Comparison of ENCODE assay signal across 35 cellular contexts in the genomic region with DNA sequence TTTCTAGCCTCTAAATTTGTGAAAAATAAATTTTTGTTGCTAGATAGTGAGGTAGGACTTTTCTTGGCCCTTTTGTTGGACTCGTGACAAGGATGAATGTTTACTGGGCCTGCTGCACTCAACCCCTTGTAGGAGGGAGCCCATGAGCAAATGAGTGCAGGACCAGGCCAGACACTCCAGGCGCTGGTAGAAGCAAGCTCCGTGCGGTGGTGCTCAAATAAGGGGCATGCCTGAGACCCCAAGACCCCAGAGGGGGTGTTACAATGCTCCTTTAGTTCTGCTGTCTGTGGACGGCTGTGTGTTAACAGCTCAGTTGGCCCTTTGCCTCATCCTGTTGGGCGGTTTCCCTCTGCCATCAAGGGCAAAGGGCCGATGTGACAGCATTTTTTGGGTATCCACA.
A peak's percentile ranks its signal among the peaks of the same experiment; 100 is the strongest.
DNase-seq lines count a peak whose midpoint lies in the region; ATAC-seq, FAIRE-seq and TF ChIP-seq lines count a peak whose summit lies in the region.
"Had no signal": no experiment of that assay in that cellular context is flagged by ENCODE, and none has a peak within 500 bp of the region (broad histone marks: within the 10 kb centered on the region; RNA-seq: fewer than 3 reads in every experiment).

No MANE protein-coding gene starts in this region.

- no peaks in the 10 kb centered on the region for H4K20me1 ChIP-seq in H1 (replicated peaks in 1 of 2; ENCODE audit: control insufficient read depth in 1 of 2, insufficient read depth in 2 of 2, low read length in 2 of 2)
- H4K20me1 ChIP-seq: BLaER1; BLaER1 treated with 17β-estradiol and CSF1 and Interleukin-3, amounts not matched to agents 10 nM and 100 nM had no signal

- H3K4me2 ChIP-seq in H1 (ENCODE audit: insufficient read depth in 1 of 2, low read depth in 2 of 2, low read length in 2 of 2): no peak overlapping the region
- H3K4me2 ChIP-seq: A549; BLaER1; BLaER1 treated with 17β-estradiol and CSF1 and Interleukin-3, amounts not matched to agents 10 nM and 100 nM had no signal

- CTCF ChIA-PET in H1 (lab: Charles Lee; ENCODE audit: partially characterized antibody): no interaction called here

- H3K79me1 ChIP-seq in H1 (ENCODE audit: low read depth, low read length): no peaks in the 10 kb centered on the region

- peak overlapping the region; percentile 3; the same call in 1 of the 2 replicates for H4K8ac ChIP-seq in H1 (ENCODE audit: extremely low read depth, insufficient read depth, low read length)

- no peaks in the 10 kb centered on the region for H3K27me3 Mint-ChIP-seq in chondrocyte (ENCODE audit: low read depth)
- H3K27me3 Mint-ChIP-seq: B cell; CD4-positive, alpha-beta memory T cell; CD4-positive, alpha-beta T cell; CD4-positive, CD25-positive, alpha-beta regulatory T cell had no signal

- no peak for TF ChIP-seq EP300 in H1 (IDR thresholded peaks at IDR 0.05; ENCODE audit: borderline replicate concordance in 1 of 2, low read depth in 2 of 2, low read length in 2 of 2)
- no peak for TF ChIP-seq EP300 in transverse colon (IDR thresholded peaks at IDR 0.05; ENCODE audit: low read depth)

- no peaks in the 10 kb centered on the region for H3K23me2 ChIP-seq in H1 (ENCODE audit: low read depth, low read length)

- no peak overlapping the region for H2BK20ac ChIP-seq in H1 (ENCODE audit: low read length)

- no peak overlapping the region for H3K4me3 ChIP-seq in H1 (ENCODE audit: extremely low read depth in 1 of 4, insufficient read depth in 2 of 4, low read depth in 3 of 4, low read length in 4 of 4)
- no peak overlapping the region for H3K4me3 ChIP-seq in aorta (ENCODE audit: low read length in 2 of 2)
- H3K4me3 ChIP-seq in transverse colon: no peak overlapping the region
- H3K4me3 ChIP-seq: A549; BLaER1; BLaER1 treated with 17β-estradiol and CSF1 and Interleukin-3, amounts not matched to agents 10 nM and 100 nM had no signal

- H3K4me3 Mint-ChIP-seq in chondrocyte (ENCODE audit: unreplicated experiment): no peak overlapping the region
- H3K4me3 Mint-ChIP-seq: B cell; CD14-positive monocyte; CD4-positive, alpha-beta memory T cell; CD4-positive, alpha-beta T cell; CD4-positive, CD25-positive, alpha-beta regulatory T cell; CD8-positive, alpha-beta memory T cell; CD8-positive, alpha-beta T cell had no signal

- no peak overlapping the region for H2BK12ac ChIP-seq in H1 (ENCODE audit: low read depth, low read length)

- H3K4me1 Mint-ChIP-seq in chondrocyte (ENCODE audit: low read depth): no peaks in the 10 kb centered on the region
- H3K4me1 Mint-ChIP-seq: B cell; CD14-positive monocyte; CD4-positive, alpha-beta memory T cell; CD4-positive, CD25-positive, alpha-beta regulatory T cell; CD8-positive, alpha-beta memory T cell had no signal

- H3K18ac ChIP-seq in H1 (ENCODE audit: extremely low read depth, low read length): no peak overlapping the region

- no peak for TF ChIP-seq POLR2A in H1 (IDR thresholded peaks at IDR 0.05; ENCODE audit: control extremely low read depth in 1 of 2, low read depth in 2 of 2, low read length in 2 of 2)
- TF ChIP-seq POLR2A in transverse colon (IDR thresholded peaks at IDR 0.05): no peak

- intact Hi-C loops in aorta (cut with DNase I): no loop called here
- intact Hi-C loops in transverse colon (cut with DNase I; ENCODE audit: low total_unique reads): no loop called here

- H3K23ac ChIP-seq in H1 (ENCODE audit: insufficient read length): no peak overlapping the region

- no peak for FAIRE-seq in H1 (lab: Jason Lieb, UNC)
- FAIRE-seq: A204.1, A549, D721Med had no signal

- H2AK5ac ChIP-seq in H1 (ENCODE audit: low read depth, low read length): no peak overlapping the region

- WGBS in H1 (ENCODE audit: extremely low coverage in 1 of 2, insufficient coverage in 1 of 2, insufficient read length in 1 of 2, insufficient replicate concordance in 2 of 2, low coverage in 1 of 2, low lambda C conversion rate in 2 of 2, missing lambda C conversion rate in 1 of 2), 2 experiments: 90% methylated on average over 6 of the region's 7 CpGs; no CpG with 5 or more reads in 1 of the 2 experiments
- 84% methylated on average over 7 of the region's 7 CpGs for WGBS in aorta, 2 donors
- 67 to 90% methylated on average over 1 to 7 of the region's 7 CpGs for WGBS in transverse colon (ENCODE audit: low coverage in 1 of 2), 2 donors

- H3K36me3 ChIP-seq in H1 (ENCODE audit: control insufficient read depth in 2 of 4, insufficient read depth in 4 of 4, low read length in 3 of 4) (no peaks in the 10 kb centered on the region), aorta (ENCODE audit: control insufficient read depth in 1 of 2, insufficient read depth in 2 of 2, low read length in 1 of 2) (no peaks in the 10 kb centered on the region), transverse colon (no peaks in the 10 kb centered on the region)
- H3K36me3 ChIP-seq: BE2C; BLaER1; BLaER1 treated with 17β-estradiol and CSF1 and Interleukin-3, amounts not matched to agents 10 nM and 100 nM had no signal

- no peak for TF ChIP-seq RAD21 in H1 (IDR thresholded peaks at IDR 0.05 in 1 of 2, conservative IDR thresholded peaks at IDR 0.05 in 1 of 2; ENCODE audit: low read depth in 2 of 2, low read length in 2 of 2)

- H4K5ac ChIP-seq in H1 (ENCODE audit: insufficient read length, low read depth, low read length): no peak overlapping the region

- in situ Hi-C loops in transverse colon (cut with MboI; ENCODE audit: low pct_ligation_motif_present in 1 of 4, low pct_unique_long_range_greater_than_20kb in 1 of 4, low sequenced_read_pairs in 3 of 4): no loop called here
- in situ Hi-C loops in KBM-7 (cut with MboI; ENCODE audit: low pct_unique_long_range_greater_than_20kb, low sequenced_read_pairs): no loop called here

- no peak overlapping the region for H3K14ac ChIP-seq in H1 (ENCODE audit: insufficient read length)

- H2AFZ ChIP-seq in H1 (ENCODE audit: low read length): no peak overlapping the region

- no peak overlapping the region for H2BK120ac ChIP-seq in H1 (replicated peaks; ENCODE audit: low read depth, low read length)

- no peaks in the 10 kb centered on the region for H3K36me3 Mint-ChIP-seq in chondrocyte (ENCODE audit: low read depth)
- H3K36me3 Mint-ChIP-seq: CD14-positive monocyte; CD4-positive, alpha-beta memory T cell; CD4-positive, CD25-positive, alpha-beta regulatory T cell; CD8-positive, alpha-beta memory T cell; CD8-positive, alpha-beta T cell had no signal

- POLR2A ChIA-PET in H1 (lab: Charles Lee; ENCODE audit: partially characterized antibody): no interaction called here

- TF ChIP-seq CTCF in chondrocyte (IDR thresholded peaks at IDR 0.05) (no peak), H1 (IDR thresholded peaks at IDR 0.05; ENCODE audit: control extremely low read depth in 1 of 3, insufficient read depth in 1 of 3, low read depth in 1 of 3, low read length in 3 of 3) (no peak), transverse colon (IDR thresholded peaks at IDR 0.05) (no peak)

- H3K27me3 ChIP-seq in H1 (replicated peaks in 1 of 4; ENCODE audit: control insufficient read depth in 3 of 4, extremely low read depth in 1 of 4, insufficient read depth in 3 of 4, low read length in 3 of 4) (no peaks in the 10 kb centered on the region), aorta (ENCODE audit: control insufficient read depth in 1 of 2, insufficient read depth in 2 of 2, low read length in 1 of 2) (no peaks in the 10 kb centered on the region), transverse colon (no peaks in the 10 kb centered on the region)
- H3K27me3 ChIP-seq: BE2C; BLaER1; BLaER1 treated with 17β-estradiol and CSF1 and Interleukin-3, amounts not matched to agents 10 nM and 100 nM had no signal

- no peak overlapping the region for H3K56ac ChIP-seq in H1 (replicated peaks; ENCODE audit: insufficient read length, low read depth, low read length)

- no peaks in the 10 kb centered on the region for H3K9me3 Mint-ChIP-seq in chondrocyte (ENCODE audit: low read depth)

- no peaks in the 10 kb centered on the region for H3K79me2 ChIP-seq in H1 (ENCODE audit: control insufficient read depth in 1 of 2, insufficient read depth in 2 of 2, low read length in 2 of 2)

- H3K27ac ChIP-seq in H1 (ENCODE audit: low read depth, low read length) (no peak overlapping the region), aorta (ENCODE audit: low read depth in 1 of 2, low read length in 2 of 2) (no peak overlapping the region), transverse colon (no peak overlapping the region)
- H3K27ac ChIP-seq: 22Rv1; A549; BLaER1; BLaER1 treated with 17β-estradiol and CSF1 and Interleukin-3, amounts not matched to agents 10 nM and 100 nM; C4-2B had no signal

- H2BK5ac ChIP-seq in H1 (ENCODE audit: low read depth, low read length): no peak overlapping the region

- peak; percentile 57 for ATAC-seq in aorta (ENCODE audit: low FRiP score)
- ATAC-seq: A549; CD8-positive, alpha-beta T cell had no signal

- DNase-seq in chondrocyte (ENCODE audit: low spot score) (peak; percentile 37), H1 (ENCODE audit: low read depth in 1 of 2, low spot score in 2 of 2) (no peak), aorta (no peak), transverse colon (no peak), KBM-7 (no peak)
- no peak for DNase-seq in activated CD4-positive, CD25-positive, alpha-beta regulatory T cell (lab: John Stamatoyannopoulos, UW)
- DNase-seq: 8988T; ACHN; AML-193; BE2C; C1 segment of cervical spinal cord; Caco-2; Calu3; CD4-positive, alpha-beta memory T cell; CD4-positive, alpha-beta T cell; CD4-positive, CD25-positive, alpha-beta regulatory T cell; CD8-positive, alpha-beta memory T cell; CD8-positive, alpha-beta T cell; COR-L47; DMS 273 treated with DMSO at 0.1 percent for 48 hours; DMS153; DMS53; DMS79; DMS79 treated with DMSO at 0.1 percent for 48 hours; DND-41; EL had no signal

- no peak overlapping the region for H3K27ac Mint-ChIP-seq in chondrocyte (ENCODE audit: unreplicated experiment)
- H3K27ac Mint-ChIP-seq: B cell; CD14-positive monocyte; CD4-positive, alpha-beta memory T cell; CD4-positive, alpha-beta T cell; CD4-positive, CD25-positive, alpha-beta regulatory T cell; CD8-positive, alpha-beta memory T cell; CD8-positive, alpha-beta T cell had no signal

- no peaks in the 10 kb centered on the region for H3K4me1 ChIP-seq in H1 (replicated peaks in 1 of 4; ENCODE audit: control insufficient read depth in 3 of 4, insufficient read depth in 4 of 4, low read length in 3 of 4)
- no peaks in the 10 kb centered on the region for H3K4me1 ChIP-seq in aorta (ENCODE audit: control insufficient read depth in 1 of 2, insufficient read depth in 2 of 2, low read length in 2 of 2)
- H3K4me1 ChIP-seq in transverse colon: no peaks in the 10 kb centered on the region
- H3K4me1 ChIP-seq: A549; BE2C; BLaER1; BLaER1 treated with 17β-estradiol and CSF1 and Interleukin-3, amounts not matched to agents 10 nM and 100 nM; Caco-2 had no signal

- H3K9ac ChIP-seq in H1 (replicated peaks in 1 of 4; ENCODE audit: extremely low read depth in 1 of 4, low read depth in 3 of 4, low read length in 3 of 4): no peak overlapping the region
- H3K9ac ChIP-seq: BLaER1; BLaER1 treated with 17β-estradiol and CSF1 and Interleukin-3, amounts not matched to agents 10 nM and 100 nM had no signal

- no peak overlapping the region for H3K4ac ChIP-seq in H1 (replicated peaks; ENCODE audit: insufficient read length, low read depth, low read length)

- no peak overlapping the region for H4K91ac ChIP-seq in H1 (replicated peaks; ENCODE audit: insufficient read length, low read length)

- no peak overlapping the region for H2BK15ac ChIP-seq in H1 (ENCODE audit: low read length)

- H3K9me3 ChIP-seq in H1 (ENCODE audit: insufficient read depth in 2 of 2, low read depth in 1 of 2, low read length in 1 of 2) (no peaks in the 10 kb centered on the region), aorta (ENCODE audit: control insufficient read depth, low read length) (peaks cover 6% of the 10 kb centered on the region), transverse colon (peaks cover 0 to 4% of the 10 kb centered on the region in 2 donors)
- H3K9me3 ChIP-seq: BE2C; BLaER1; BLaER1 treated with 17β-estradiol and CSF1 and Interleukin-3, amounts not matched to agents 10 nM and 100 nM; Caco-2 had no signal
